Comparison of ENCODE assay signal across 1 cellular context in the genomic region with DNA sequence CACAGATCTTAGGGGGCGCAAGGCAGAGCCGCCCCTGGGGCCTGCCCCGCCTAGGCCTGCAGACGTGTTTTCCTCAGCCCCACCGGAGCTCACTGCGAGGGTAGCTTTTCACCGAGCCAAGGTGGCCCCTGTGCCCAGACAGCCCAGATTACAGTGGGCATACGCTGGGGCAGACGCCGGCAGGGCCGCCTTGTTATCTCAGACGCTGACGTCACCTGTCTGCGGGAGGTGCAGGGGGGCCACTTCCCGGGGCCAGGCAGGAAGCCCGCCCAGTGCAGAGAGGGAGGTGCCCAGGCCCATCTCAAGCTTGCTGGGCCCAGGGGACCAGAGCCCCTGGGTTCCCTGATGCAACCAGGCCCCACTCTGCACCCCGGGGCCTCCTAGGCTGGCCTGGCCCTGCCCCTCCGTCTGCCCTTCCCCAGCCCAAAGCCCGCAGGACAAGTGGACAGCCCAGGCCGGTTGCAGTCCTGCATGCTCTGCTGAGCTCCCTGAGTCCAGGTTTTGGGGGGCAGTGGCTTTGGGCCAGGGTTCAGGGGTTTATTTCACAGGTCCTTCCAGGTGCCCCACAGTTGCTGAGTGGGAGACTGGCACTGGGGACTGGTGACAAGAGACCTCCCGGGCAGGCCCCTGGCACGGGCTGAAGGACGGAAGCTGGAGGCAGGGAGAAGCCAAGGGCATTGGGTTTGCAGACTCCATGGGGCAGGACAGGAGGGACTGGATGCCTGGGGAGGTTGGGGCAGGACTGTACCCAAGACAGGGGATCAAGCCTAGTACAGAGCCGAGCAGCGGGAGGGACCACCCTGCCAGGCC.
TF ChIP-seq lines count a peak whose summit lies in the region.

No MANE protein-coding gene starts in this region.

TF ChIP-seq in IMR-90, 13 proteins besides CTCF, POLR2A, EP300 and RAD21:
- TF ChIP-seq FOS (IDR thresholded peaks at IDR 0.05; ENCODE audit: low read depth, low read length) (no peak), RFX5 (IDR thresholded peaks at IDR 0.05; ENCODE audit: low read depth, low read length) (no peak), SMC3 (IDR thresholded peaks at IDR 0.05; ENCODE audit: low read depth, low read length) (no peak), BHLHE40 (IDR thresholded peaks at IDR 0.05; ENCODE audit: low read depth, low read length) (no peak), MAZ (IDR thresholded peaks at IDR 0.05; ENCODE audit: borderline replicate concordance, low read depth, low read length) (no peak), MAFK (IDR thresholded peaks at IDR 0.05; ENCODE audit: low read depth, low read length) (no peak), RCOR1 (IDR thresholded peaks at IDR 0.05; ENCODE audit: insufficient replicate concordance, low read length) (no peak), NFE2L2 (IDR thresholded peaks at IDR 0.05; ENCODE audit: low read depth, low read length) (no peak), MXI1 (IDR thresholded peaks at IDR 0.05; ENCODE audit: borderline replicate concordance, low read depth, low read length) (no peak), CHD1 (IDR thresholded peaks at IDR 0.05; ENCODE audit: low read depth, low read length) (no peak), CEBPB (IDR thresholded peaks at IDR 0.05; ENCODE audit: low read depth, low read length) (no peak)
- TF ChIP-seq, protein P1, sequence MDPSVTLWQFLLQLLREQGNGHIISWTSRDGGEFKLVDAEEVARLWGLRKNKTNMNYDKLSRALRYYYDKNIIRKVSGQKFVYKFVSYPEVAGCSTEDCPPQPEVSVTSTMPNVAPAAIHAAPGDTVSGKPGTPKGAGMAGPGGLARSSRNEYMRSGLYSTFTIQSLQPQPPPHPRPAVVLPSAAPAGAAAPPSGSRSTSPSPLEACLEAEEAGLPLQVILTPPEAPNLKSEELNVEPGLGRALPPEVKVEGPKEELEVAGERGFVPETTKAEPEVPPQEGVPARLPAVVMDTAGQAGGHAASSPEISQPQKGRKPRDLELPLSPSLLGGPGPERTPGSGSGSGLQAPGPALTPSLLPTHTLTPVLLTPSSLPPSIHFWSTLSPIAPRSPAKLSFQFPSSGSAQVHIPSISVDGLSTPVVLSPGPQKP (IDR thresholded peaks at IDR 0.05; ENCODE audit: borderline replicate concordance, low read depth, low read length): no peak
- TF ChIP-seq, protein P2, sequence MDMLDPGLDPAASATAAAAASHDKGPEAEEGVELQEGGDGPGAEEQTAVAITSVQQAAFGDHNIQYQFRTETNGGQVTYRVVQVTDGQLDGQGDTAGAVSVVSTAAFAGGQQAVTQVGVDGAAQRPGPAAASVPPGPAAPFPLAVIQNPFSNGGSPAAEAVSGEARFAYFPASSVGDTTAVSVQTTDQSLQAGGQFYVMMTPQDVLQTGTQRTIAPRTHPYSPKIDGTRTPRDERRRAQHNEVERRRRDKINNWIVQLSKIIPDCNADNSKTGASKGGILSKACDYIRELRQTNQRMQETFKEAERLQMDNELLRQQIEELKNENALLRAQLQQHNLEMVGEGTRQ (IDR thresholded peaks at IDR 0.05; ENCODE audit: low read depth, low read length): no peak
